In the genomic region with DNA sequence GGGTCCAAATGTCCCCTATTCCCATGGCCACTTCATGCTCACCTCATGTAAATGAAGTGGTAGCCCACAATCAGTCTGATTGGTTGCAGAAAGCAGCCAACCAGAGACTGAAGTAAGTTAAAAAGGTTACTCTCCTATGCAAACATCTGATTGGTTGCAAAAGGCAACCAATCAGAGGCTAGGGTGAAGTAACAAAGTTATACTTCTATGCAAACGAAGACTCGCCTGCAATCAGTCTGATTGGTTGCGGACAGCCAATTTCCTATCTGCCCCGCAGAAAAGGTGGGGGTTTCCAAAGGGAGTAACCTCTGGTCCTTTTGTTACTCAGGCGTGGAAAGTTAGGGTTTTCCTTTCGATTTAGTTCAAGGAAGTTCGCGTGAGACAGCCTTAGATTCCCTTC, we compare ENCODE assay signal across 1 cellular context.
TF ChIP-seq lines count a peak whose summit lies in the region.

No MANE protein-coding gene starts in this region.

TF ChIP-seq in GM23338, 12 proteins besides CTCF, POLR2A, EP300 and RAD21 (continued from another document):
- TF ChIP-seq ZNF462 (CRISPR knock-in tag; IDR thresholded peaks at IDR 0.05) (no peak), STAT1 (IDR thresholded peaks at IDR 0.05; ENCODE audit: unreplicated experiment) (no peak), EZH2 (IDR thresholded peaks at IDR 0.05; ENCODE audit: low read depth, unreplicated experiment) (no peak), ZNF114 (CRISPR knock-in tag; IDR thresholded peaks at IDR 0.05) (no peak), REST (IDR thresholded peaks at IDR 0.05; ENCODE audit: unreplicated experiment) (no peak), POLR2AphosphoS5 (IDR thresholded peaks at IDR 0.05; ENCODE audit: low read depth) (no peak), ZNF331 (CRISPR knock-in tag; IDR thresholded peaks at IDR 0.05; ENCODE audit: low read depth) (no peak), ETS1 (IDR thresholded peaks at IDR 0.05) (no peak), EZH2phosphoT487 (IDR thresholded peaks at IDR 0.05; ENCODE audit: unreplicated experiment) (no peak), NANOG (IDR thresholded peaks at IDR 0.05; ENCODE audit: borderline replicate concordance) (no peak)
TF ChIP-seq in GM23338: peak in this region for 0.
